12 cellular contexts compared by ENCODE assay signal in genomic region chr1:67350783-67351182, GRCh38. TPM values are rescaled to one million over a fixed set of nuclear protein-coding genes. Genes with fewer than 3 reads are reported as not detected.
DNase-seq lines count a peak whose midpoint lies in the region; ATAC-seq, FAIRE-seq and TF ChIP-seq lines count a peak whose summit lies in the region.
"Had no signal": no experiment of that assay in that cellular context is flagged by ENCODE, and none has a peak within 500 bp of the region (broad histone marks: within the 10 kb centered on the region; RNA-seq: fewer than 3 reads in every experiment).

No MANE protein-coding gene starts in this region.

- WGBS in adrenal gland, 4 donors, result 29 to 57% (median 50%) methylated on average over 1 to 2 of the region's 2 CpGs
- WGBS in pancreas, 2 donors, result 83 to 87% methylated on average over 2 of the region's 2 CpGs
- 61 to 83% methylated on average over 2 of the region's 2 CpGs for WGBS in heart right ventricle, 2 donors
- WGBS in heart left ventricle, 4 donors, result 67 to 87% (median 80%) methylated on average over 2 of the region's 2 CpGs

- intact Hi-C loops in adrenal gland (cut with DNase I) (loop anchor here in 1 of 2 donors (5.0 kb wide), 1 partner anchor 147 kb away; no protein-coding TSS in a partner anchor), pancreas (cut with DNase I) (no loop called here), heart right ventricle (cut with DNase I) (no loop called here), heart left ventricle (cut with DNase I) (no loop called here)

- H3K36me3 ChIP-seq in adrenal gland (replicated peaks in 1 of 2) (no peaks in the 10 kb centered on the region), pancreas (no peaks in the 10 kb centered on the region), heart right ventricle (no peaks in the 10 kb centered on the region), heart left ventricle (no peaks in the 10 kb centered on the region)
- H3K36me3 ChIP-seq: right atrium auricular region had no signal

- TF ChIP-seq POLR2A in adrenal gland (IDR thresholded peaks at IDR 0.05) (no peak), heart left ventricle (IDR thresholded peaks at IDR 0.05) (no peak)

- H3K27ac ChIP-seq in adrenal gland (no peak overlapping the region), pancreas (no peak overlapping the region), heart right ventricle (no peak overlapping the region), heart left ventricle (no peak overlapping the region)
- H3K27ac ChIP-seq: right atrium auricular region had no signal

- no peak for DNase-seq in activated CD4-positive, CD25-positive, alpha-beta regulatory T cell (lab: John Stamatoyannopoulos, UW)
- DNase-seq in adrenal gland (peak in 4 of 7 donors; percentile 31 to 49 (median 40)), pancreas (no peak), heart right ventricle (no peak), heart left ventricle (no peak)
- DNase-seq: activated CD4-positive, CD25-positive, alpha-beta regulatory T cell treated with anti-CD3 and anti-CD28 coated beads, Interleukin-2, amount 50 U/mL, for 72 hours; NCI-H526 had no signal

- ATAC-seq in activated CD4-positive, CD25-positive, alpha-beta regulatory T cell treated with anti-CD3 and anti-CD28 coated beads, Interleukin-2, amount 50 U/mL, for 24 hours, result peak; percentile 58 to 81
- ATAC-seq in GM21515 (IDR thresholded peaks at IDR 0.05; ENCODE audit: unreplicated experiment) (peak; percentile 73), HG03175 (IDR thresholded peaks at IDR 0.05; ENCODE audit: unreplicated experiment) (peak; percentile 62), pancreas (no peak), heart right ventricle (no peak), heart left ventricle (no peak)

- no peak for TF ChIP-seq CTCF in adrenal gland (IDR thresholded peaks at IDR 0.05)
- no peak for TF ChIP-seq CTCF in pancreas (IDR thresholded peaks at IDR 0.05)
- TF ChIP-seq CTCF in heart right ventricle (IDR thresholded peaks at IDR 0.05), result no peak
- TF ChIP-seq CTCF in heart left ventricle (IDR thresholded peaks at IDR 0.05), result no peak

- no peaks in the 10 kb centered on the region for H3K9me3 ChIP-seq in adrenal gland (replicated peaks in 1 of 3)
- H3K9me3 ChIP-seq in pancreas, result no peaks in the 10 kb centered on the region
- no peaks in the 10 kb centered on the region for H3K9me3 ChIP-seq in heart right ventricle
- no peaks in the 10 kb centered on the region for H3K9me3 ChIP-seq in heart left ventricle
- H3K9me3 ChIP-seq: right atrium auricular region had no signal

- H3K27me3 ChIP-seq in adrenal gland (no peaks in the 10 kb centered on the region), pancreas (no peaks in the 10 kb centered on the region), heart right ventricle (no peaks in the 10 kb centered on the region), heart left ventricle (no peaks in the 10 kb centered on the region)
- H3K27me3 ChIP-seq: right atrium auricular region had no signal

- H3K4me1 ChIP-seq in adrenal gland (replicated peaks in 1 of 2) (no peaks in the 10 kb centered on the region), pancreas (no peaks in the 10 kb centered on the region), heart right ventricle (peaks cover 0 to 4% (median 0%) of the 10 kb centered on the region in 9 donors), heart left ventricle (no peaks in the 10 kb centered on the region)
- H3K4me1 ChIP-seq: right atrium auricular region had no signal

- H3K4me3 ChIP-seq in adrenal gland (no peak overlapping the region), pancreas (no peak overlapping the region), heart right ventricle (no peak overlapping the region), heart left ventricle (no peak overlapping the region)
- H3K4me3 ChIP-seq: right atrium auricular region had no signal

- no peak for FAIRE-seq in pancreas (lab: Jason Lieb, UNC)
- FAIRE-seq: A204.1 had no signal

RNA-seq across cellular contexts. Expression of gene IL12RB2, which starts 43.1 kb away (rescaled TPM):
- total RNA-seq in adrenal gland, result 1 to 10 TPM in 2 of 8 donors, under 1 TPM in 4, not detected in 2; 0.28 to 2.6 (median 0.71) TPM
- polyA plus RNA-seq in adrenal gland, result under 1 TPM; 0.24 to 0.48 (median 0.34) TPM
- 1 to 10 TPM; 2.1 to 5.0 (median 3.5) TPM for total RNA-seq in pancreas
- under 1 TPM; 0.65 to 0.92 TPM for polyA plus RNA-seq in pancreas
- 1 to 10 TPM in 1 of 10 donors, under 1 TPM in 9; 0.15 to 1.2 (median 0.33) TPM for total RNA-seq in heart right ventricle
- under 1 TPM in 1 of 2 donors, not detected in 1; 0.09 TPM for polyA plus RNA-seq in heart right ventricle
- 1 to 10 TPM in 2 of 9 donors, under 1 TPM in 5, not detected in 2; 0.25 to 1.9 (median 0.83) TPM for total RNA-seq in heart left ventricle
- polyA plus RNA-seq in heart left ventricle, result under 1 TPM; 0.04 to 0.08 TPM

Comparison
In these comparisons a context has a peak if more than half of its experiments do, and no peak if none do; other contexts are left out.
1. ATAC-seq: peak in activated CD4-positive, CD25-positive, alpha-beta regulatory T cell treated with anti-CD3 and anti-CD28 coated beads, Interleukin-2, amount 50 U/mL, for 24 hours (2 of 2), GM21515 (single experiment) and HG03175 (single experiment); none in pancreas (0 of 4), heart right ventricle (0 of 8) and heart left ventricle (0 of 4).
2. DNase-seq: peak in adrenal gland (4 of 7); none in activated CD4-positive, CD25-positive, alpha-beta regulatory T cell (0 of 4), pancreas (0 of 6), heart right ventricle (0 of 2) and heart left ventricle (0 of 5).